8 cellular contexts compared by ENCODE assay signal in the genomic region with DNA sequence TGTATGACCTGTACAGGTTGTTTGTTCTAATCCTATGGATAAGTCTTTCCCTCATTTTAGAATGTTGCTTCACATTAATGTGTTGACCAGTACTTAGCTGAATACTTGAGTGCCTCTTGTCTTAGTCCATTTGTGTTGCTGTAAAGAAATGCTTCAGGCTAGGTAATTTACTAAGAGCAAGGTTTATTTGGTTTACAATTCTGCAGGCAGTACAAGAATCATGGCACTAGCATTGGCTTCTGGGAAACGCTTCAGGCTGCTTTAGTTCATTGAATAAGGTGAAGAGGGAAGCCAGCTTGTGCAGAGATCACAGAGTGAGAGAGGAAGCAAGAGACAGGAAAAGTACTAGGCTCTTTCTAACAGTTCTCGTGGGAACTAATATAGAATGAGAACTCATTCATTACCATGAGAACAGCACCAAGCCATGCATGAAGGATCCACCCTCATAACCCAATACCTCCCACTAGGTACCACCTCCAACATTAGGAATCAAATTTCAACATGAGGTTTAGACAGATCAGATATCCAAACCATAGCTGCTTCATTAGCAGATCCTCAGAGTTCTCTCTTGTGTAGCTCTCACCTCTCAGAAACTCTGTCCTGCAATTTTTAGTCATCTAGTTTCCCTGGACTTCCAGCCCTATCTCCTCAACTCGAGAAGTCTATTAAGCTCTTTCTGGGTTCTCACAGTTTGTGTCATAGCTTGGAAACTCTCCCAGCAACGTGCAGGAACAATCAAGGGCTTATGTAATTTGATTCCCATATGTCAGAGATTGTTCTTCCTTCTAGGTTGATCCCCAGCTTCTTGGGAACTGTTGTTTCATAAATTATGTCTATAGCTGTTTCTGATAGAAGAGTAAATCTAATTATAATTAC.
DNase-seq lines count a peak whose midpoint lies in the region; ATAC-seq, FAIRE-seq and TF ChIP-seq lines count a peak whose summit lies in the region.
"Had no signal": no experiment of that assay in that cellular context is flagged by ENCODE, and none has a peak within 500 bp of the region (broad histone marks: within the 10 kb centered on the region; RNA-seq: fewer than 3 reads in every experiment).

No MANE protein-coding gene starts in this region.

- ATAC-seq in GM19455 (IDR thresholded peaks at IDR 0.05; ENCODE audit: unreplicated experiment) = no peak

- no peak for DNase-seq in H54 (ENCODE audit: insufficient read length, low spot score)
- peak; percentile 97 for DNase-seq in NCI-H2171 treated with DMSO at 0.1 percent for 48 hours (lab: John Stamatoyannopoulos, UW)
- peak; percentile 68 for DNase-seq in dermis blood vessel endothelial cell
- peak; percentile 92 for DNase-seq in skeletal muscle cell (ENCODE audit: low read depth)
- no peak for DNase-seq in effector CD4-positive, alpha-beta T cell
- no peak for DNase-seq in Kasumi-1 (lab: John Stamatoyannopoulos, UW)
- DNase-seq: activated gamma-delta T cell had no signal

- H3K4me3 ChIP-seq in skeletal muscle cell (ENCODE audit: low read depth, low read length) = no peak overlapping the region

- TF ChIP-seq POLR2A in H54 (IDR thresholded peaks at IDR 0.05; ENCODE audit: low read depth, low read length) = no peak

- peak; percentile 65 for FAIRE-seq in H54 (lab: Jason Lieb, UNC)

Comparison
In these comparisons a context has a peak if more than half of its experiments do, and no peak if none do; other contexts are left out.
1. DNase-seq: peak in NCI-H2171 treated with DMSO at 0.1 percent for 48 hours (single experiment), dermis blood vessel endothelial cell (single experiment) and skeletal muscle cell (single experiment); none in H54 (single experiment), effector CD4-positive, alpha-beta T cell (single experiment) and Kasumi-1 (0 of 2).